8 cellular contexts compared by ENCODE assay signal in genomic region chr15:60255390-60255789, GRCh38.
A peak's percentile ranks its signal among the peaks of the same experiment; 100 is the strongest.
DNase-seq lines count a peak whose midpoint lies in the region; ATAC-seq lines count a peak whose summit lies in the region.

No MANE protein-coding gene starts in this region.

- no peak overlapping the region for H2BK12ac ChIP-seq in mesenchymal stem cell (ENCODE audit: low read length in 2 of 2)

- H3K27ac ChIP-seq in mesenchymal stem cell (ENCODE audit: low read length, poor library complexity, severe bottlenecking) = no peak overlapping the region

- H3K27me3 Mint-ChIP-seq in activated naive CD4-positive, alpha-beta T cell treated with anti-CD3 and anti-CD28 coated beads, Interleukin-2, amount 10 ng/mL, durations not matched to agents 7 days and 5 days = peaks cover 46% of the 10 kb centered on the region
- peaks cover 8 to 59% (median 16%) of the 10 kb centered on the region in 5 donors for H3K27me3 Mint-ChIP-seq in naive thymus-derived CD8-positive, alpha-beta T cell

- H4K8ac ChIP-seq in mesenchymal stem cell (ENCODE audit: low read length) = no peak overlapping the region

- H3K9ac ChIP-seq in mesenchymal stem cell (ENCODE audit: low read length) = no peak overlapping the region

- no peak overlapping the region for H2AFZ ChIP-seq in mesenchymal stem cell (ENCODE audit: low read depth, low read length)

- no peaks in the 10 kb centered on the region for H3K9me3 Mint-ChIP-seq in activated naive CD4-positive, alpha-beta T cell treated with anti-CD3 and anti-CD28 coated beads, Interleukin-2, amount 10 ng/mL, durations not matched to agents 7 days and 5 days
- H3K9me3 Mint-ChIP-seq in naive thymus-derived CD8-positive, alpha-beta T cell = no peaks in the 10 kb centered on the region

- no peaks in the 10 kb centered on the region for H3K36me3 Mint-ChIP-seq in activated naive CD4-positive, alpha-beta T cell treated with anti-CD3 and anti-CD28 coated beads, Interleukin-2, amount 10 ng/mL, durations not matched to agents 7 days and 5 days
- no peaks in the 10 kb centered on the region for H3K36me3 Mint-ChIP-seq in naive thymus-derived CD8-positive, alpha-beta T cell

- H3K4me2 ChIP-seq in mesenchymal stem cell (ENCODE audit: low read length, poor library complexity, severe bottlenecking) = no peak overlapping the region

- H4K91ac ChIP-seq in mesenchymal stem cell (ENCODE audit: low read length) = no peak overlapping the region

- peaks cover 9% of the 10 kb centered on the region for H3K4me1 Mint-ChIP-seq in activated naive CD4-positive, alpha-beta T cell treated with anti-CD3 and anti-CD28 coated beads, Interleukin-2, amount 10 ng/mL, durations not matched to agents 7 days and 5 days
- no peaks in the 10 kb centered on the region for H3K4me1 Mint-ChIP-seq in naive thymus-derived CD8-positive, alpha-beta T cell

- H3K4me1 ChIP-seq in mesenchymal stem cell (ENCODE audit: control insufficient read depth, insufficient read depth, low read depth, low read length) = no peaks in the 10 kb centered on the region

- peak; percentile 94 for ATAC-seq in HG02938 (IDR thresholded peaks at IDR 0.05; ENCODE audit: unreplicated experiment)
- ATAC-seq in naive thymus-derived CD8-positive, alpha-beta T cell = no peak

- no peak overlapping the region for H3K27ac Mint-ChIP-seq in activated naive CD4-positive, alpha-beta T cell treated with anti-CD3 and anti-CD28 coated beads, Interleukin-2, amount 10 ng/mL, durations not matched to agents 7 days and 5 days
- no peak overlapping the region for H3K27ac Mint-ChIP-seq in naive thymus-derived CD8-positive, alpha-beta T cell

- CTCF ChIA-PET in activated naive CD4-positive, alpha-beta T cell treated with anti-CD3 and anti-CD28 coated beads, Interleukin-2, amount 10 ng/mL, durations not matched to agents 7 days and 5 days (lab: Charles Lee) = no interaction called here

- peaks cover 6 to 19% of the 10 kb centered on the region in 2 experiments for H3K27me3 ChIP-seq in mesenchymal stem cell (ENCODE audit: control insufficient read depth in 1 of 2, insufficient read depth in 1 of 2, low read length in 2 of 2)

- 51% methylated on average over 2 of the region's 2 CpGs for WGBS in mesenchymal stem cell

- H2BK5ac ChIP-seq in mesenchymal stem cell (ENCODE audit: low read depth, low read length, poor library complexity, severe bottlenecking) = no peak overlapping the region

- no peaks in the 10 kb centered on the region for H3K36me3 ChIP-seq in mesenchymal stem cell (ENCODE audit: control insufficient read depth in 1 of 2, insufficient read depth in 2 of 2, low read depth in 1 of 2, low read length in 2 of 2)

- no peak overlapping the region for H3K18ac ChIP-seq in mesenchymal stem cell (ENCODE audit: low read depth in 1 of 2, low read length in 2 of 2)

- H2BK15ac ChIP-seq in mesenchymal stem cell (ENCODE audit: low read depth, poor library complexity, severe bottlenecking) = no peak overlapping the region

- POLR2A ChIA-PET in naive thymus-derived CD8-positive, alpha-beta T cell (lab: Charles Lee) = no interaction called here

- H3K23ac ChIP-seq in mesenchymal stem cell (ENCODE audit: low read length in 2 of 2) = no peak overlapping the region

- no peaks in the 10 kb centered on the region for H3K79me1 ChIP-seq in mesenchymal stem cell (replicated peaks; ENCODE audit: low read length, poor library complexity, severe bottlenecking)

- H3K4me3 ChIP-seq in mesenchymal stem cell (ENCODE audit: insufficient read depth in 1 of 2, low read depth in 1 of 2, low read length in 2 of 2) = no peak overlapping the region

- H2AK5ac ChIP-seq in mesenchymal stem cell (ENCODE audit: low read length, severe bottlenecking) = no peak overlapping the region

- H3K9me3 ChIP-seq in mesenchymal stem cell (ENCODE audit: control insufficient read depth, low read length) = no peaks in the 10 kb centered on the region

- H3K14ac ChIP-seq in mesenchymal stem cell (ENCODE audit: low read length in 2 of 2) = no peak overlapping the region

- DNase-seq in activated naive CD4-positive, alpha-beta T cell treated with Interleukin-2 at 50 U/mL for 16 hours = peak; percentile 26
- DNase-seq in activated naive CD4-positive, alpha-beta T cell treated with anti-CD3 and anti-CD28 coated beads, Interleukin-2, amount 10 ng/mL, durations not matched to agents 7 days and 5 days = no peak
- peak; percentile 55 for DNase-seq in RPMI8226
- DNase-seq in mesenchymal stem cell = peak; percentile 1
- no peak for DNase-seq in NCI-H2029 treated with DMSO at 0.1 percent for 48 hours (lab: John Stamatoyannopoulos, UW)
- DNase-seq in naive thymus-derived CD8-positive, alpha-beta T cell = no peak
- no peak for DNase-seq in NCI-H748 (lab: John Stamatoyannopoulos, UW; ENCODE audit: unreplicated experiment)

- no peak overlapping the region for H2BK120ac ChIP-seq in mesenchymal stem cell (ENCODE audit: low read depth, low read length)

- no peak overlapping the region for H3K4me3 Mint-ChIP-seq in activated naive CD4-positive, alpha-beta T cell treated with anti-CD3 and anti-CD28 coated beads, Interleukin-2, amount 10 ng/mL, durations not matched to agents 7 days and 5 days
- H3K4me3 Mint-ChIP-seq in naive thymus-derived CD8-positive, alpha-beta T cell = no peak overlapping the region

- H3K4ac ChIP-seq in mesenchymal stem cell (ENCODE audit: low read depth in 1 of 2, low read length in 2 of 2) = no peak overlapping the region

Comparison
In these comparisons a context has a peak if more than half of its experiments do, and no peak if none do; other contexts are left out.
1. DNase-seq: peak in activated naive CD4-positive, alpha-beta T cell treated with Interleukin-2 at 50 U/mL for 16 hours (single experiment), RPMI8226 (single experiment) and mesenchymal stem cell (single experiment); none in activated naive CD4-positive, alpha-beta T cell treated with anti-CD3 and anti-CD28 coated beads, Interleukin-2, amount 10 ng/mL, durations not matched to agents 7 days and 5 days (single experiment), NCI-H2029 treated with DMSO at 0.1 percent for 48 hours (single experiment), naive thymus-derived CD8-positive, alpha-beta T cell (0 of 10) and NCI-H748 (single experiment).